1 cellular context compared by ENCODE assay signal in the genomic region with DNA sequence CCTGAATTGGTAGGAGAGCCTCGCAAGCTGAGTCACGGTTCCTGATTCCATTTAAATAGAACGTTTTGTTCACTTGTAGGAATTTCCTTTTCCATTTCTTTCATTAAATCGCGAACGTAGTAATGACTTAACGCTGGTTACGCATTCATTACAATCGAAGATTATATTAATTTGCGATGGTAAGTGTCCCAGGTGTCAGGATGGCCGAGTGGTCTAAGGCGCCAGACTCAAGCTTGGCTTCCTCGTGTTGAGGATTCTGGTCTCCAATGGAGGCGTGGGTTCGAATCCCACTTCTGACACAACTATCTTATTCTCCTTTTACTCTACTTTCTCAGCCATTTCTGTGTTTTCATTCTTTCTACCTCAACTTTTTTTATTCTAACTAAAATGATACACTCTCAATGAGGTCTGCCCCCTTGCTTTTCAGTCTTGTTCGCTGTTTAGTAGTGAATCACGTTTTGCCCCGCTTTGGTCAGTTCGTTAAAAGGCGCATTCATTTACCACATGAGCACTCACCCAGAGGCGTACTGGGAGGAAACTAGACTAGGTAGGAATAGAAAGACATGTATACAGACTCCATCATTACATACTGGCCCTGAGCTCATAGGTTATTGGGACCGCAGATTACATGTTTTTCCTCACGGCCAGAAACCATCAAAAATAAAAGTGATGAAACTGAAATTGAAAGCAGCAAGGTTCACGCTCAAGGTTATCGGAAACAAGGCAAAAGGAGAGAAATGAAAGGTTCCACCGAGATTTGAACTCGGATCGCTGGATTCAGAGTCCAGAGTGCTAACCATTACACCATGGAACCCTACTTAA.
A peak's percentile ranks its signal among the peaks of the same experiment; 100 is the strongest.
TF ChIP-seq lines count a peak whose summit lies in the region.

No MANE protein-coding gene starts in this region.

TF ChIP-seq in IMR-90, 13 proteins besides CTCF, POLR2A, EP300 and RAD21:
- TF ChIP-seq NFE2L2 (IDR thresholded peaks at IDR 0.05; ENCODE audit: low read depth, low read length) (peak; percentile 41; the same call in 1 of the 2 replicates), BHLHE40 (IDR thresholded peaks at IDR 0.05; ENCODE audit: low read depth, low read length) (no peak), CHD1 (IDR thresholded peaks at IDR 0.05; ENCODE audit: low read depth, low read length) (no peak), CEBPB (IDR thresholded peaks at IDR 0.05; ENCODE audit: low read depth, low read length) (peak; percentile 29; the same call in 1 of the 2 replicates), FOS (IDR thresholded peaks at IDR 0.05; ENCODE audit: low read depth, low read length) (peak; percentile 96), RCOR1 (IDR thresholded peaks at IDR 0.05; ENCODE audit: insufficient replicate concordance, low read length) (no peak)
- TF ChIP-seq, protein P1, sequence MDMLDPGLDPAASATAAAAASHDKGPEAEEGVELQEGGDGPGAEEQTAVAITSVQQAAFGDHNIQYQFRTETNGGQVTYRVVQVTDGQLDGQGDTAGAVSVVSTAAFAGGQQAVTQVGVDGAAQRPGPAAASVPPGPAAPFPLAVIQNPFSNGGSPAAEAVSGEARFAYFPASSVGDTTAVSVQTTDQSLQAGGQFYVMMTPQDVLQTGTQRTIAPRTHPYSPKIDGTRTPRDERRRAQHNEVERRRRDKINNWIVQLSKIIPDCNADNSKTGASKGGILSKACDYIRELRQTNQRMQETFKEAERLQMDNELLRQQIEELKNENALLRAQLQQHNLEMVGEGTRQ (IDR thresholded peaks at IDR 0.05; ENCODE audit: low read depth, low read length): no peak
